Comparison of ENCODE assay signal across 11 cellular contexts in the genomic region with DNA sequence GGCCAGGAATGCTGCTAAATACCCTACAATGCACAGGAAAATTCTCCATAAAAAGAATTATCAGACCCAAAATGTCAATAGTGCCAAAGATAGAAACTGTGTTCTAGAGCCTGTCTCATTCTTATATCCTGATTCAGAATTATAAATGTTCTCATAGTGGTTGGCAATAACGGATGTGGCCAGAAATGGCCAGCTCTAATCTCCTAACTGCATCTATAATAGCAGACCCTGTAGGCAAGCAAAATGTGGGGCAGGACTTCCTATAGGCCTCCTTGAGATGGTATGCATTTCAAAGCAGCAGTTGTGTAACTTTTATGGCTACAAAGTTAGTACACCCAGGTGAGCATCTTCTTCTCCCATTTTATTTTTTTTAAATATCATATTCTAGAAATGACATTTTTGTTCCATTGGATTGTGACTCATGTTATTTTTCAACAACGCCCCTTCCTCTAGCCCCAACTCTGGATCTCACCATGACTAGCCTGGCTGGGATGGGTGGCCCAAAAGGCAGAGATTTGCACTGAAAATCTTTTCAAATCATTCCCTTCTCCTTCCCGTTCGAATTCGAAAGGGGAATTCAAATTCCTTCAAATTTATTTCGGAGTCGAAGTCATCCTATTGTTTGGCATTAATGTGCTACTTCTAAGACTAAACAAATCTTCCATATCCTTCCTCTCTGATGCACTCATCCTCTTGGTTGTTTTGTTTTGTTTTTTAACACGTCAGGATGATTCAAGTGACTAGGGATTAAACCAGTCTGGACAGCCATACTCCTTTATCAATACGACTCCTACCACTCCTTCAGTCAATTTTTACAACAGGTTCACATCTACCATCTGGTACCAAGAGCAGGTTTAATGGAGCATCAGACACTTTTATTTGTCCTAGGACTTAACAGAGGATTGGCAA.
DNase-seq lines count a peak whose midpoint lies in the region; ATAC-seq, FAIRE-seq and TF ChIP-seq lines count a peak whose summit lies in the region.
"Had no signal": no experiment of that assay in that cellular context is flagged by ENCODE, and none has a peak within 500 bp of the region (broad histone marks: within the 10 kb centered on the region; RNA-seq: fewer than 3 reads in every experiment).

No MANE protein-coding gene starts in this region.

- H3K27ac ChIP-seq in neutrophil: peak overlapping the region; percentile 62
- no peak overlapping the region for H3K27ac ChIP-seq in substantia nigra (ENCODE audit: low read depth, low read length, poor library complexity, severe bottlenecking)
- no peak overlapping the region for H3K27ac ChIP-seq in prostate gland
- H3K27ac ChIP-seq: vagina had no signal

- DNase-seq in activated CD4-positive, alpha-beta T cell treated with anti-CD3 and anti-CD28 coated beads for 48 hours: peak; percentile 15
- DNase-seq in activated CD4-positive, alpha-beta T cell treated with anti-CD3 and anti-CD28 coated beads, Interleukin-2, amount 50 U/mL, for 4 hours: no peak
- DNase-seq in substantia nigra (lab: John Stamatoyannopoulos, UW) (no peak), prostate gland (ENCODE audit: low spot score) (no peak)
- DNase-seq: ACHN; stimulated activated CD4-positive, alpha-beta T cell treated with anti-CD3 and anti-CD28 coated beads, Interleukin-1b, Interleukin-23, amount 100 ng/mL, for 48 hours had no signal

- H3K9me3 ChIP-seq in neutrophil (no peaks in the 10 kb centered on the region), prostate gland (no peaks in the 10 kb centered on the region)
- H3K9me3 ChIP-seq: vagina had no signal

- FAIRE-seq in TTC549 (lab: Jason Lieb, UNC): peak; percentile 3

- H3K27me3 ChIP-seq in neutrophil: no peaks in the 10 kb centered on the region
- no peaks in the 10 kb centered on the region for H3K27me3 ChIP-seq in prostate gland (replicated peaks; ENCODE audit: insufficient read depth)
- H3K27me3 ChIP-seq: vagina had no signal

- intact Hi-C loops in prostate gland (cut with DNase I): no loop called here

- no peak for TF ChIP-seq CTCF in neutrophil (IDR thresholded peaks at IDR 0.05)
- no peak for TF ChIP-seq CTCF in prostate gland (IDR thresholded peaks at IDR 0.05)

- 90% methylated on average over 9 of the region's 9 CpGs for WGBS in prostate gland

- peaks cover 16 to 18% of the 10 kb centered on the region in 2 experiments for H3K4me1 ChIP-seq in neutrophil (ENCODE audit: control insufficient read depth in 1 of 2, insufficient read depth in 1 of 2, low read depth in 1 of 2, low read length in 1 of 2)
- no peaks in the 10 kb centered on the region for H3K4me1 ChIP-seq in prostate gland (replicated peaks)

- ATAC-seq in HG03175 (IDR thresholded peaks at IDR 0.05; ENCODE audit: unreplicated experiment): peak; percentile 5
- no peak for ATAC-seq in HG02852 (IDR thresholded peaks at IDR 0.05; ENCODE audit: unreplicated experiment)

- H3K36me3 ChIP-seq in neutrophil: no peaks in the 10 kb centered on the region
- no peaks in the 10 kb centered on the region for H3K36me3 ChIP-seq in prostate gland
- H3K36me3 ChIP-seq: vagina had no signal

- H3K4me3 ChIP-seq in neutrophil (ENCODE audit: low read depth in 1 of 2, low read length in 1 of 2) (no peak overlapping the region), prostate gland (no peak overlapping the region)
- H3K4me3 ChIP-seq: vagina had no signal

- TF ChIP-seq POLR2A in prostate gland (IDR thresholded peaks at IDR 0.05): no peak
